In genomic region chr2:95347681-95348608, GRCh38 we compare ENCODE assay signal across 17 cellular contexts. TPM values are rescaled to one million over a fixed set of nuclear protein-coding genes. Genes with fewer than 3 reads are reported as not detected.
A peak's percentile ranks its signal among the peaks of the same experiment; 100 is the strongest.
DNase-seq lines count a peak whose midpoint lies in the region; ATAC-seq and TF ChIP-seq lines count a peak whose summit lies in the region.
"Had no signal": no experiment of that assay in that cellular context is flagged by ENCODE, and none has a peak within 500 bp of the region (broad histone marks: within the 10 kb centered on the region; RNA-seq: fewer than 3 reads in every experiment).

No MANE protein-coding gene starts in this region.

- H3K4me1 ChIP-seq in ACC112 (ENCODE audit: control insufficient read depth, insufficient read depth, low read length, unreplicated experiment) = peaks cover 6% of the 10 kb centered on the region
- H3K4me1 ChIP-seq in HEK293 (ENCODE audit: control insufficient read depth, insufficient read depth, low read length) = no peaks in the 10 kb centered on the region; the same call in 1 of the 2 replicates

- peaks cover 57% of the 10 kb centered on the region for H3K27me3 Mint-ChIP-seq in neural crest cell (ENCODE audit: low read depth)

- no peaks in the 10 kb centered on the region for H3K79me2 ChIP-seq in ACC112 (ENCODE audit: control insufficient read depth, insufficient read depth, low read length, unreplicated experiment)

- no peaks in the 10 kb centered on the region for H3K9me3 Mint-ChIP-seq in neural crest cell

- peaks cover 8% of the 10 kb centered on the region for H3K4me1 Mint-ChIP-seq in neural crest cell

- H3K4me3 ChIP-seq in ACC112 (ENCODE audit: low read depth, low read length) (peak overlapping the region; percentile 78), HEK293 (ENCODE audit: low read depth, low read length) (no peak overlapping the region), epithelial cell of proximal tubule (ENCODE audit: low read depth, low read length) (peak overlapping the region; percentile 78)
- H3K4me3 ChIP-seq: GM12878 had no signal

- H2AFZ ChIP-seq in ACC112 (ENCODE audit: low read length, unreplicated experiment) = no peak overlapping the region

- POLR2A ChIA-PET in HEK293 (lab: Yijun Ruan, JAX) = no interaction called here

- in situ Hi-C loops in KBM-7 (cut with MboI; ENCODE audit: low pct_unique_long_range_greater_than_20kb, low sequenced_read_pairs) = no loop called here

- CTCF ChIA-PET in HEK293 (lab: Yijun Ruan, JAX) = interaction anchor here (1.8 kb wide), 1 partner anchor 41 kb away, joined by 8 read pairs; no protein-coding TSS in a partner anchor

- H3K27me3 ChIP-seq in ACC112 (ENCODE audit: insufficient read depth, low read length) = no peaks in the 10 kb centered on the region

- peak overlapping the region; percentile 65 for H3K4me3 Mint-ChIP-seq in neural crest cell

- H3K36me3 ChIP-seq in ACC112 (ENCODE audit: insufficient read depth, low read length) (no peaks in the 10 kb centered on the region), HEK293 (ENCODE audit: control insufficient read depth in 2 of 2, insufficient read depth in 1 of 2, low read length in 2 of 2) (no peaks in the 10 kb centered on the region)
- H3K36me3 ChIP-seq: heart left ventricle had no signal

- DNase-seq in epithelial cell of proximal tubule (ENCODE audit: low read depth) = no peak
- DNase-seq in neural crest cell (ENCODE audit: low read depth, low spot score) = no peak
- no peak for DNase-seq in KBM-7
- DNase-seq in retina = no peak
- DNase-seq: activated naive CD4-positive, alpha-beta T cell treated with Interleukin-2 at 50 U/mL for 16 hours; NCI-H1436; NCI-H446; stimulated activated CD4-positive, alpha-beta T cell treated with anti-CD3 and anti-CD28 coated beads, Interleukin-1b, Interleukin-23, amount 100 ng/mL, for 48 hours; T1000 had no signal

- TF ChIP-seq CTCF in HEK293 (tag by site-specific recombination; IDR thresholded peaks at IDR 0.05) (no peak), epithelial cell of proximal tubule (conservative IDR thresholded peaks at IDR 0.05; ENCODE audit: low read depth, low read length) (no peak), neural crest cell (conservative IDR thresholded peaks at IDR 0.05) (no peak)

- H3K27ac ChIP-seq in ACC112 (ENCODE audit: low read depth, low read length) = no peak overlapping the region
- no peak overlapping the region for H3K27ac ChIP-seq in HEK293 (ENCODE audit: extremely low read depth, low read depth, low read length)
- H3K27ac ChIP-seq: epithelial cell of prostate had no signal

- H3K36me3 Mint-ChIP-seq in neural crest cell (ENCODE audit: low read depth) = no peaks in the 10 kb centered on the region

- ATAC-seq in GM21447 (IDR thresholded peaks at IDR 0.05; ENCODE audit: unreplicated experiment) (no peak), HG03378 (IDR thresholded peaks at IDR 0.05; ENCODE audit: unreplicated experiment) (no peak)
- ATAC-seq: GM12878 had no signal

- H3K9me3 ChIP-seq in HEK293 (ENCODE audit: control insufficient read depth, insufficient read depth, low read depth, low read length) = no peaks in the 10 kb centered on the region
- H3K9me3 ChIP-seq: heart left ventricle had no signal

- no peak overlapping the region for H3K27ac Mint-ChIP-seq in neural crest cell (ENCODE audit: unreplicated experiment)
- H3K27ac Mint-ChIP-seq: progenitor cell of endocrine pancreas had no signal

TF ChIP-seq in HEK293, 187 proteins besides CTCF, POLR2A, EP300 and RAD21 (continues in another document):
- TF ChIP-seq PRDM4 (tag by site-specific recombination; IDR thresholded peaks at IDR 0.05) (no peak), EGR2 (tag by site-specific recombination; IDR thresholded peaks at IDR 0.05; ENCODE audit: low read depth) (no peak), MYNN (tag by site-specific recombination; IDR thresholded peaks at IDR 0.05; ENCODE audit: borderline replicate concordance) (no peak), ZBTB8A (tag by site-specific recombination; IDR thresholded peaks at IDR 0.05) (no peak), ZNF792 (tag by site-specific recombination; IDR thresholded peaks at IDR 0.05) (no peak), ZBTB17 (tag by site-specific recombination; IDR thresholded peaks at IDR 0.05) (0 out of 2 replicates have a peak, but pooled peaks have one; percentile 21)
- TF ChIP-seq, protein P1, sequence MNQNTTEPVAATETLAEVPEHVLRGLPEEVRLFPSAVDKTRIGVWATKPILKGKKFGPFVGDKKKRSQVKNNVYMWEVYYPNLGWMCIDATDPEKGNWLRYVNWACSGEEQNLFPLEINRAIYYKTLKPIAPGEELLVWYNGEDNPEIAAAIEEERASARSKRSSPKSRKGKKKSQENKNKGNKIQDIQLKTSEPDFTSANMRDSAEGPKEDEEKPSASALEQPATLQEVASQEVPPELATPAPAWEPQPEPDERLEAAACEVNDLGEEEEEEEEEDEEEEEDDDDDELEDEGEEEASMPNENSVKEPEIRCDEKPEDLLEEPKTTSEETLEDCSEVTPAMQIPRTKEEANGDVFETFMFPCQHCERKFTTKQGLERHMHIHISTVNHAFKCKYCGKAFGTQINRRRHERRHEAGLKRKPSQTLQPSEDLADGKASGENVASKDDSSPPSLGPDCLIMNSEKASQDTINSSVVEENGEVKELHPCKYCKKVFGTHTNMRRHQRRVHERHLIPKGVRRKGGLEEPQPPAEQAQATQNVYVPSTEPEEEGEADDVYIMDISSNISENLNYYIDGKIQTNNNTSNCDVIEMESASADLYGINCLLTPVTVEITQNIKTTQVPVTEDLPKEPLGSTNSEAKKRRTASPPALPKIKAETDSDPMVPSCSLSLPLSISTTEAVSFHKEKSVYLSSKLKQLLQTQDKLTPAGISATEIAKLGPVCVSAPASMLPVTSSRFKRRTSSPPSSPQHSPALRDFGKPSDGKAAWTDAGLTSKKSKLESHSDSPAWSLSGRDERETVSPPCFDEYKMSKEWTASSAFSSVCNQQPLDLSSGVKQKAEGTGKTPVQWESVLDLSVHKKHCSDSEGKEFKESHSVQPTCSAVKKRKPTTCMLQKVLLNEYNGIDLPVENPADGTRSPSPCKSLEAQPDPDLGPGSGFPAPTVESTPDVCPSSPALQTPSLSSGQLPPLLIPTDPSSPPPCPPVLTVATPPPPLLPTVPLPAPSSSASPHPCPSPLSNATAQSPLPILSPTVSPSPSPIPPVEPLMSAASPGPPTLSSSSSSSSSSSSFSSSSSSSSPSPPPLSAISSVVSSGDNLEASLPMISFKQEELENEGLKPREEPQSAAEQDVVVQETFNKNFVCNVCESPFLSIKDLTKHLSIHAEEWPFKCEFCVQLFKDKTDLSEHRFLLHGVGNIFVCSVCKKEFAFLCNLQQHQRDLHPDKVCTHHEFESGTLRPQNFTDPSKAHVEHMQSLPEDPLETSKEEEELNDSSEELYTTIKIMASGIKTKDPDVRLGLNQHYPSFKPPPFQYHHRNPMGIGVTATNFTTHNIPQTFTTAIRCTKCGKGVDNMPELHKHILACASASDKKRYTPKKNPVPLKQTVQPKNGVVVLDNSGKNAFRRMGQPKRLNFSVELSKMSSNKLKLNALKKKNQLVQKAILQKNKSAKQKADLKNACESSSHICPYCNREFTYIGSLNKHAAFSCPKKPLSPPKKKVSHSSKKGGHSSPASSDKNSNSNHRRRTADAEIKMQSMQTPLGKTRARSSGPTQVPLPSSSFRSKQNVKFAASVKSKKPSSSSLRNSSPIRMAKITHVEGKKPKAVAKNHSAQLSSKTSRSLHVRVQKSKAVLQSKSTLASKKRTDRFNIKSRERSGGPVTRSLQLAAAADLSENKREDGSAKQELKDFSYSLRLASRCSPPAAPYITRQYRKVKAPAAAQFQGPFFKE (tag by site-specific recombination; IDR thresholded peaks at IDR 0.05; ENCODE audit: borderline replicate concordance) = no peak

RNA-seq across cellular contexts. Expression of gene KCNIP3, which starts 50.8 kb away (rescaled TPM):
- total RNA-seq in epithelial cell of proximal tubule = 3.9 and 10.4 TPM in 2 replicates
- 2.9 and 4.1 TPM in 2 replicates for total RNA-seq in neural crest cell
- total RNA-seq: GM12878 had no signal

RNA-seq across cellular contexts. Expression of gene FAHD2A, which starts 54.6 kb away (rescaled TPM):
- total RNA-seq in epithelial cell of proximal tubule (31.4 and 32.5 TPM in 2 replicates), neural crest cell (37.7 and 42.2 TPM in 2 replicates)
